ENCODE assay signal across 17 cellular contexts in genomic region chr22:46294784-46295183, GRCh38. TPM values are rescaled to one million over a fixed set of nuclear protein-coding genes. Genes with fewer than 3 reads are reported as not detected.
DNase-seq lines count a peak whose midpoint lies in the region; ATAC-seq and TF ChIP-seq lines count a peak whose summit lies in the region.
"Had no signal": no experiment of that assay in that cellular context is flagged by ENCODE, and none has a peak within 500 bp of the region (broad histone marks: within the 10 kb centered on the region; RNA-seq: fewer than 3 reads in every experiment).

No MANE protein-coding gene starts in this region.

- H3K4me2 ChIP-seq in OCI-LY1 (ENCODE audit: low read length), result no peak overlapping the region
- no peak overlapping the region for H3K4me2 ChIP-seq in neuronal stem cell (ENCODE audit: insufficient read depth, low read length, poor library complexity, severe bottlenecking)

- no peaks in the 10 kb centered on the region for H3K79me1 ChIP-seq in neuronal stem cell (ENCODE audit: low read depth, low read length)

- H3K4ac ChIP-seq in neuronal stem cell (ENCODE audit: low read length), result no peak overlapping the region

- H2BK5ac ChIP-seq in neuronal stem cell (ENCODE audit: low read length), result no peak overlapping the region

- ATAC-seq in activated CD8-positive, alpha-beta memory T cell treated with anti-CD3 and anti-CD28 coated beads, Interleukin-2, amount 10 ng/mL, durations not matched to agents 7 days and 5 days, result no peak
- no peak for ATAC-seq in effector memory CD8-positive, alpha-beta T cell (replicated peaks)
- ATAC-seq in GM19397 (IDR thresholded peaks at IDR 0.05; ENCODE audit: unreplicated experiment), result no peak
- ATAC-seq in HG03439 (IDR thresholded peaks at IDR 0.05; ENCODE audit: unreplicated experiment), result no peak
- ATAC-seq: left lung had no signal

- no peak overlapping the region for H2BK120ac ChIP-seq in neuronal stem cell (ENCODE audit: low read depth, low read length)

- H4K8ac ChIP-seq in neuronal stem cell (ENCODE audit: low read depth, low read length), result no peak overlapping the region

- H4K91ac ChIP-seq in neuronal stem cell (ENCODE audit: low read depth, low read length, poor library complexity), result no peak overlapping the region

- H3F3A ChIP-seq in OCI-LY1 (ENCODE audit: insufficient read depth, low read length), result no peaks in the 10 kb centered on the region

- H3K4me3 ChIP-seq in OCI-LY1 (ENCODE audit: low read depth, low read length, poor library complexity, severe bottlenecking) (no peak overlapping the region), neuronal stem cell (ENCODE audit: low read length in 2 of 2) (peak overlapping the region in 1 of 2 donors; percentile 66)
- H3K4me3 ChIP-seq: left lung, skin epidermis had no signal

- no peaks in the 10 kb centered on the region for H3K9me3 ChIP-seq in OCI-LY1 (ENCODE audit: low read length)
- H3K9me3 ChIP-seq in neuronal stem cell (replicated peaks in 1 of 2; ENCODE audit: control insufficient read depth in 2 of 2, insufficient read depth in 1 of 2, low read depth in 1 of 2, low read length in 2 of 2), result peaks cover 0 to 2% of the 10 kb centered on the region in 2 donors

- H3K36me3 ChIP-seq in OCI-LY1 (ENCODE audit: insufficient read depth, low read length) (peaks cover 17% of the 10 kb centered on the region), neuronal stem cell (replicated peaks in 1 of 2; ENCODE audit: control insufficient read depth in 2 of 2, insufficient read depth in 2 of 2, low read length in 2 of 2) (peaks cover 15 to 46% of the 10 kb centered on the region in 2 donors)

- no peak overlapping the region for H2BK12ac ChIP-seq in neuronal stem cell (ENCODE audit: low read length)

- H3K9ac ChIP-seq in OCI-LY1 (ENCODE audit: low read length), result no peak overlapping the region
- no peak overlapping the region for H3K9ac ChIP-seq in neuronal stem cell (ENCODE audit: low read depth, low read length, poor library complexity)

- TF ChIP-seq CTCF in OCI-LY1 (IDR thresholded peaks at IDR 0.05; ENCODE audit: low read length) (no peak), progenitor cell of endocrine pancreas (IDR thresholded peaks at IDR 0.05; ENCODE audit: unreplicated experiment) (no peak)

- peaks cover 8% of the 10 kb centered on the region for H3K79me2 ChIP-seq in OCI-LY1 (ENCODE audit: insufficient read depth, low read length)

- WGBS in neuronal stem cell (ENCODE audit: extremely low coverage in 2 of 2, insufficient read length in 2 of 2, insufficient replicate concordance in 1 of 2), 2 donors, result no CpG with 5 or more reads among the region's 2 CpGs

- H3K4me1 ChIP-seq in OCI-LY1 (ENCODE audit: insufficient read depth, low read length, severe bottlenecking) (peaks cover 45% of the 10 kb centered on the region), neuronal stem cell (ENCODE audit: control insufficient read depth in 2 of 2, insufficient read depth in 1 of 2, low read depth in 1 of 2, low read length in 2 of 2) (peaks cover 10 to 15% of the 10 kb centered on the region in 2 donors)

- H3K27ac ChIP-seq in OCI-LY1 (ENCODE audit: low read depth, low read length, poor library complexity, severe bottlenecking) (peak overlapping the region; percentile 72), neuronal stem cell (replicated peaks; ENCODE audit: low read length) (no peak overlapping the region)

- no peaks in the 10 kb centered on the region for H3K9me2 ChIP-seq in OCI-LY1 (ENCODE audit: low read depth, low read length)

- H3K27me3 ChIP-seq in OCI-LY1 (ENCODE audit: insufficient read depth, low read length) (no peaks in the 10 kb centered on the region), neuronal stem cell (ENCODE audit: control insufficient read depth in 3 of 3, insufficient read depth in 3 of 3, low read depth in 1 of 3, low read length in 3 of 3) (no peaks in the 10 kb centered on the region)
- H3K27me3 ChIP-seq: left lung had no signal

- no peaks in the 10 kb centered on the region for H3K27me3 Mint-ChIP-seq in activated CD8-positive, alpha-beta memory T cell treated with anti-CD3 and anti-CD28 coated beads, Interleukin-2, amount 10 ng/mL, durations not matched to agents 7 days and 5 days
- no peaks in the 10 kb centered on the region for H3K27me3 Mint-ChIP-seq in effector memory CD8-positive, alpha-beta T cell
- no peaks in the 10 kb centered on the region for H3K27me3 Mint-ChIP-seq in progenitor cell of endocrine pancreas

- peak overlapping the region; percentile 95 for H3K4me3 Mint-ChIP-seq in activated CD8-positive, alpha-beta memory T cell treated with anti-CD3 and anti-CD28 coated beads, Interleukin-2, amount 10 ng/mL, durations not matched to agents 7 days and 5 days
- H3K4me3 Mint-ChIP-seq in effector memory CD8-positive, alpha-beta T cell, result peak overlapping the region; percentile 95
- peak overlapping the region; percentile 31 for H3K4me3 Mint-ChIP-seq in progenitor cell of endocrine pancreas (ENCODE audit: low read depth)

- H3K4me1 Mint-ChIP-seq in activated CD8-positive, alpha-beta memory T cell treated with anti-CD3 and anti-CD28 coated beads, Interleukin-2, amount 10 ng/mL, durations not matched to agents 7 days and 5 days, result peaks cover 69% of the 10 kb centered on the region
- peaks cover 37 to 50% of the 10 kb centered on the region in 2 donors for H3K4me1 Mint-ChIP-seq in effector memory CD8-positive, alpha-beta T cell (ENCODE audit: low read depth in 2 of 2)
- peaks cover 21% of the 10 kb centered on the region for H3K4me1 Mint-ChIP-seq in progenitor cell of endocrine pancreas (ENCODE audit: low read depth)

- no peaks in the 10 kb centered on the region for H4K20me1 ChIP-seq in OCI-LY1 (ENCODE audit: insufficient read depth, low read length)

- peaks cover 2% of the 10 kb centered on the region for H3K9me3 Mint-ChIP-seq in activated CD8-positive, alpha-beta memory T cell treated with anti-CD3 and anti-CD28 coated beads, Interleukin-2, amount 10 ng/mL, durations not matched to agents 7 days and 5 days (ENCODE audit: low read depth)
- H3K9me3 Mint-ChIP-seq in effector memory CD8-positive, alpha-beta T cell, result no peaks in the 10 kb centered on the region
- no peaks in the 10 kb centered on the region for H3K9me3 Mint-ChIP-seq in progenitor cell of endocrine pancreas (ENCODE audit: low read depth)

- H2AFZ ChIP-seq in OCI-LY1 (ENCODE audit: low read length) (no peak overlapping the region), neuronal stem cell (ENCODE audit: low read length) (no peak overlapping the region)

- CTCF ChIA-PET in activated CD8-positive, alpha-beta memory T cell treated with anti-CD3 and anti-CD28 coated beads, Interleukin-2, amount 10 ng/mL, durations not matched to agents 7 days and 5 days (lab: Charles Lee), result interaction anchor here (2.8 to 2.9 kb wide), 2 partner anchors 45 to 289 kb away, joined by 10 to 17 read pairs; partner anchors contain the start of gene CDPF1

- no peak overlapping the region for H3K14ac ChIP-seq in neuronal stem cell (ENCODE audit: low read length)

- H2AK5ac ChIP-seq in neuronal stem cell (ENCODE audit: low read depth, low read length), result no peak overlapping the region

- H3K36me3 Mint-ChIP-seq in activated CD8-positive, alpha-beta memory T cell treated with anti-CD3 and anti-CD28 coated beads, Interleukin-2, amount 10 ng/mL, durations not matched to agents 7 days and 5 days, result peaks cover 46% of the 10 kb centered on the region
- peaks cover 50% of the 10 kb centered on the region for H3K36me3 Mint-ChIP-seq in effector memory CD8-positive, alpha-beta T cell (ENCODE audit: insufficient read depth)
- peaks cover 20% of the 10 kb centered on the region for H3K36me3 Mint-ChIP-seq in progenitor cell of endocrine pancreas (ENCODE audit: insufficient read depth)

- H3K18ac ChIP-seq in neuronal stem cell (ENCODE audit: low read length), result no peak overlapping the region

- no peak overlapping the region for H3K23ac ChIP-seq in neuronal stem cell (ENCODE audit: low read depth, low read length, poor library complexity)

- H3K27ac Mint-ChIP-seq in activated CD8-positive, alpha-beta memory T cell treated with anti-CD3 and anti-CD28 coated beads, Interleukin-2, amount 10 ng/mL, durations not matched to agents 7 days and 5 days, result peak overlapping the region; percentile 97
- peak overlapping the region in 1 of 2 donors; percentile 98 for H3K27ac Mint-ChIP-seq in effector memory CD8-positive, alpha-beta T cell
- no peak overlapping the region for H3K27ac Mint-ChIP-seq in progenitor cell of endocrine pancreas

- H2BK15ac ChIP-seq in neuronal stem cell (ENCODE audit: low read length), result no peak overlapping the region

- DNase-seq in activated CD8-positive, alpha-beta memory T cell treated with anti-CD3 and anti-CD28 coated beads, Interleukin-2, amount 10 ng/mL, durations not matched to agents 7 days and 5 days, result no peak
- no peak for DNase-seq in activated CD8-positive, alpha-beta memory T cell treated with anti-CD3 and anti-CD28 coated beads, Interleukin-2, amount 50 U/mL, for 4 hours
- DNase-seq in effector memory CD8-positive, alpha-beta T cell, result no peak
- DNase-seq in progenitor cell of endocrine pancreas (ENCODE audit: low spot score, unreplicated experiment) (no peak), neuronal stem cell (ENCODE audit: low spot score) (no peak)
- DNase-seq: ACHN, dermis blood vessel endothelial cell, hypothalamus, left lung, NCI-H774, nucleus accumbens, SHP77, substantia nigra had no signal

RNA-seq across cellular contexts. Expression of gene GTSE1, which starts 1.9 kb away (rescaled TPM):
- total RNA-seq in activated CD8-positive, alpha-beta memory T cell treated with anti-CD3 and anti-CD28 coated beads, Interleukin-2, amount 10 ng/mL, durations not matched to agents 7 days and 5 days, result 100 to 1,000 TPM in 1 of 2 experiments, 10 to 100 TPM in 1; 91.9 to 101 TPM
- 24.2 and 25.1 TPM in 2 replicates for total RNA-seq in progenitor cell of endocrine pancreas
- polyA plus RNA-seq in neuronal stem cell (2013, experiment 1 of 2), result 50.8 TPM
- 52.2 TPM for polyA plus RNA-seq in neuronal stem cell (2013, experiment 2 of 2)

RNA-seq across cellular contexts. Expression of gene TTC38, which starts 27.0 kb away (rescaled TPM):
- 10 to 100 TPM; 35.3 to 37.1 TPM for total RNA-seq in activated CD8-positive, alpha-beta memory T cell treated with anti-CD3 and anti-CD28 coated beads, Interleukin-2, amount 10 ng/mL, durations not matched to agents 7 days and 5 days
- total RNA-seq in progenitor cell of endocrine pancreas, result 43.4 and 47.3 TPM in 2 replicates
- 13.9 TPM for polyA plus RNA-seq in neuronal stem cell (2013, experiment 1 of 2)
- 11.4 TPM for polyA plus RNA-seq in neuronal stem cell (2013, experiment 2 of 2)

RNA-seq across cellular contexts. Expression of gene PKDREJ, which starts 31.6 kb away (rescaled TPM):
- not detected for total RNA-seq in activated CD8-positive, alpha-beta memory T cell treated with anti-CD3 and anti-CD28 coated beads, Interleukin-2, amount 10 ng/mL, durations not matched to agents 7 days and 5 days
- total RNA-seq in progenitor cell of endocrine pancreas, result 0.04 TPM in 1 of 2 replicates, not detected in the other
- polyA plus RNA-seq in neuronal stem cell (2013, experiment 1 of 2), result not detected
- not detected for polyA plus RNA-seq in neuronal stem cell (2013, experiment 2 of 2)
- total RNA-seq: dermis blood vessel endothelial cell had no signal

RNA-seq across cellular contexts. Expression of gene TRMU, which starts 40.7 kb away (rescaled TPM):
- 10 to 100 TPM; 86.7 to 89.1 TPM for total RNA-seq in activated CD8-positive, alpha-beta memory T cell treated with anti-CD3 and anti-CD28 coated beads, Interleukin-2, amount 10 ng/mL, durations not matched to agents 7 days and 5 days
- 71.8 and 72.5 TPM in 2 replicates for total RNA-seq in progenitor cell of endocrine pancreas
- polyA plus RNA-seq in neuronal stem cell (2013, experiment 1 of 2), result 30.9 TPM
- 33.3 TPM for polyA plus RNA-seq in neuronal stem cell (2013, experiment 2 of 2)

RNA-seq across cellular contexts. Expression of gene CDPF1, which starts 44.7 kb away (rescaled TPM):
- total RNA-seq in activated CD8-positive, alpha-beta memory T cell treated with anti-CD3 and anti-CD28 coated beads, Interleukin-2, amount 10 ng/mL, durations not matched to agents 7 days and 5 days, result 10 to 100 TPM; 11.0 to 11.1 TPM
- 10.0 and 12.0 TPM in 2 replicates for total RNA-seq in progenitor cell of endocrine pancreas
- polyA plus RNA-seq in neuronal stem cell (2013, experiment 1 of 2), result 14.0 TPM
- polyA plus RNA-seq in neuronal stem cell (2013, experiment 2 of 2), result 13.2 TPM

Comparison
In these comparisons a context has a peak if more than half of its experiments do, and no peak if none do; other contexts are left out.
1. H3K4me3 Mint-ChIP-seq: peak in every context shown above with its lines; median percentile 95 in activated CD8-positive, alpha-beta memory T cell treated with anti-CD3 and anti-CD28 coated beads, Interleukin-2, amount 10 ng/mL, durations not matched to agents 7 days and 5 days; 95 in effector memory CD8-positive, alpha-beta T cell; 31 in progenitor cell of endocrine pancreas.